In the genomic region with DNA sequence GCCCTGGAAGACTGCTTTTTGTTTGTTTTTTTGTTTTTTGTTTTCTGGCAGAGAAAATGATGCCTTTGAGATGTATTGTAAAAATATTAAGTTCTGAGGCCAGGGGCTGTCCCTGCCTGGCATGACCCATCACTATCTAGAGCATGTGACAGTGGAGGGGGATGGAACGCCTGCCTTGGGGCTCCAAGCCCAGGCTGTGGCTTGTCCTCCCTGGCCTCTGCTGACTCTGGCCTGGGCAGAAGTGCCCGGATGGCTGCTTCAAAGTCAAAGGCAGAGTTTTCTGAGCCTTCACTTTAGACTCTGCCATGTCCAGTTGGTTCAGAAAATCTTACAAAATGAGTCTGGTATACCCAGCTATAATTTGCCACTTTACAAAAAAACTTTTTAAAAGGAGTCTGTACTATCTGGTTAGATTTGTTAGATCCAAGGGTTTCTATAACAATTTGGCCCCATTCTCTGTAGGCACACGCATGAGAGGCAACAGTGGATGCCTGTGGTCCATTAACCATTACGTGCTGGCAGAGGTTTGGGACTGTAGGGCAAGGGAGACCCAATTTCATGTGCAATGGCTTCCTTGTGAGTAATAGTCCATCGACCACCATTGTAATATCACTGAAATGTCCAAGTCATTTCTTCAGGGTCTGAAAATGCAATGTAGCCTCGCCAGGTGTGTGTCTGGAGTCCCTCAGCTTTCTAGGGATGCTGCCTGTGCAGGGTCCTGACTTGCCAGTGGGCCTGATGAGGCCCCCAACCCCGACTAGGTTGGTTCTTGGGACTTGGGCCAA, we compare ENCODE assay signal across 14 cellular contexts. TPM values are rescaled to one million over a fixed set of nuclear protein-coding genes. Genes with fewer than 3 reads are reported as not detected.
"Had no signal": no experiment of that assay in that cellular context is flagged by ENCODE, and none has a peak within 500 bp of the region (broad histone marks: within the 10 kb centered on the region; RNA-seq: fewer than 3 reads in every experiment).

No MANE protein-coding gene starts in this region.

- H3K27me3 ChIP-seq: ovary, tibial nerve had no signal

- H3K9me3 ChIP-seq: ovary, SK-N-SH, tibial nerve had no signal

- H3K36me3 ChIP-seq: ovary, tibial nerve had no signal

- H3K9ac ChIP-seq: SK-N-SH had no signal

- H3K4me2 ChIP-seq: SK-N-SH had no signal

- H3K4me3 ChIP-seq: coronary artery, ovary, skin epidermis, tibial nerve had no signal

- H3K27ac ChIP-seq: coronary artery, ovary, tibial nerve had no signal

- ATAC-seq: activated CD8-positive, alpha-beta T cell treated with anti-CD3 and anti-CD28 coated beads, Interleukin-2, amount 10 ng/mL, durations not matched to agents 7 days and 5 days; left colon; stimulated activated effector memory CD8-positive, alpha-beta T cell treated with anti-CD3 and anti-CD28 coated beads, Interleukin-12 subunit alpha, Interleukin-12 subunit beta, amount 100 ng/mL, for 72 hours had no signal

- DNase-seq: activated CD4-positive, alpha-beta T cell treated with anti-CD3 and anti-CD28 coated beads for 4 hours; activated CD8-positive, alpha-beta T cell treated with anti-CD3 and anti-CD28 coated beads, Interleukin-2, amount 10 ng/mL, durations not matched to agents 7 days and 5 days; activated naive CD4-positive, alpha-beta T cell treated with Interleukin-2 at 50 U/mL for 16 hours; central memory CD4-positive, alpha-beta T cell; effector CD8-positive, alpha-beta T cell; left colon; ovary; SK-N-SH; T-helper 1 cell had no signal

RNA-seq across cellular contexts. Expression of a gene that starts 8.3 kb away (rescaled TPM):
- polyA plus RNA-seq: neural cell had no signal
